ENCODE assay signal across 16 cellular contexts in genomic region chr5:115573133-115573532, GRCh38. TPM values are rescaled to one million over a fixed set of nuclear protein-coding genes. Genes with fewer than 3 reads are reported as not detected.
A peak's percentile ranks its signal among the peaks of the same experiment; 100 is the strongest.
DNase-seq lines count a peak whose midpoint lies in the region; TF ChIP-seq lines count a peak whose summit lies in the region.
"Had no signal": no experiment of that assay in that cellular context is flagged by ENCODE, and none has a peak within 500 bp of the region (broad histone marks: within the 10 kb centered on the region; RNA-seq: fewer than 3 reads in every experiment).

No MANE protein-coding gene starts in this region.

- H3F3A ChIP-seq in GM23248 (ENCODE audit: insufficient read depth): peaks cover 19% of the 10 kb centered on the region

- H3K4me2 ChIP-seq in GM23248 (ENCODE audit: unreplicated experiment): no peak overlapping the region

- H3K4me1 ChIP-seq in GM23248 (ENCODE audit: insufficient read depth): peaks cover 28% of the 10 kb centered on the region

- H3K27ac ChIP-seq in GM23248: no peak overlapping the region
- H3K27ac ChIP-seq: C4-2B had no signal

- no peak overlapping the region for H3K4me3 ChIP-seq in GM23248
- H3K4me3 ChIP-seq in cardiac fibroblast (replicated peaks in 1 of 2; ENCODE audit: low read depth in 2 of 2, low read length in 2 of 2): no peak overlapping the region
- H3K4me3 ChIP-seq: tibial nerve had no signal

- no peak overlapping the region for H3K9ac ChIP-seq in GM23248

- no peaks in the 10 kb centered on the region for H3K27me3 ChIP-seq in GM23248 (replicated peaks; ENCODE audit: insufficient read depth)
- H3K27me3 ChIP-seq: tibial nerve had no signal

- H3K79me2 ChIP-seq in GM23248 (ENCODE audit: insufficient read depth): no peaks in the 10 kb centered on the region

- H3K36me3 ChIP-seq in GM23248 (ENCODE audit: low read depth): no peaks in the 10 kb centered on the region; the same call in 1 of the 2 replicates

- in situ Hi-C loops in GM23248 (cut with MboI): no loop called here

- peak; percentile 55 for DNase-seq in GM23248
- peak; percentile 24 for DNase-seq in NCI-H446 treated with DMSO at 0.1 percent for 48 hours (lab: John Stamatoyannopoulos, UW)
- DNase-seq in cardiac fibroblast (ENCODE audit: low read depth in 2 of 2): peak; percentile 67 to 69
- DNase-seq in renal cortical epithelial cell (ENCODE audit: low read depth): peak; percentile 17
- no peak for DNase-seq in stimulated activated CD4-positive, alpha-beta T cell treated with anti-CD3 and anti-CD28 coated beads, Interleukin-4, amount 100 ng/mL, for 24 hours
- DNase-seq in ecto neural progenitor cell (ENCODE audit: low spot score): no peak
- no peak for DNase-seq in AG08396 (ENCODE audit: low spot score)
- DNase-seq: activated CD4-positive, alpha-beta T cell treated with anti-CD3 and anti-CD28 coated beads, Interleukin-2, amount 10 ng/mL, durations not matched to agents 24 days and 14 days; activated naive CD4-positive, alpha-beta T cell; DMS79; effector CD4-positive, alpha-beta T cell; NCI-H1930; NCI-H526; occipital lobe had no signal

- 31 to 39% methylated on average over 2 of the region's 2 CpGs for WGBS in GM23248 (ENCODE audit: low coverage in 1 of 2, low lambda C conversion rate in 2 of 2, missing lambda C conversion rate in 2 of 2), 2 experiments

- no peaks in the 10 kb centered on the region for H3K9me3 ChIP-seq in GM23248 (ENCODE audit: low read depth)
- H3K9me3 ChIP-seq: tibial nerve had no signal

- no peak for TF ChIP-seq CTCF in cardiac fibroblast (IDR thresholded peaks at IDR 0.05; ENCODE audit: low read depth, low read length)

- no peaks in the 10 kb centered on the region for H3K9me2 ChIP-seq in GM23248 (ENCODE audit: insufficient read depth)

- no peaks in the 10 kb centered on the region for H4K20me1 ChIP-seq in GM23248 (ENCODE audit: insufficient read depth)

- H2AFZ ChIP-seq in GM23248: no peak overlapping the region

RNA-seq across cellular contexts. Expression of gene FEM1C, which starts 28.6 kb away (rescaled TPM):
- 16.5 and 18.3 TPM in 2 replicates for total RNA-seq in GM23248 (2014; rRNA removed; shearing (Covaris generic))
- 11.2 and 12.0 TPM in 2 replicates for polyA plus RNA-seq in GM23248 (2016; fragmentation: Nextera tagmentation; extraction: Ambion mirVana)
- total RNA-seq in renal cortical epithelial cell: 25.9 and 40.3 TPM in 2 replicates

RNA-seq across cellular contexts. Expression of gene TICAM2, which starts 29.1 kb away (rescaled TPM):
- 1.9 and 12.3 TPM in 2 replicates for total RNA-seq in GM23248 (2014; rRNA removed; shearing (Covaris generic))
- 11.3 and 14.1 TPM in 2 replicates for polyA plus RNA-seq in GM23248 (2016; fragmentation: Nextera tagmentation; extraction: Ambion mirVana)
- total RNA-seq in renal cortical epithelial cell: 3.1 and 6.9 TPM in 2 replicates

RNA-seq across cellular contexts. Expression of gene TMED7, which starts 52.7 kb away (rescaled TPM):
- 152 and 163 TPM in 2 replicates for total RNA-seq in GM23248 (2014; rRNA removed; shearing (Covaris generic))
- 97.7 and 98.7 TPM in 2 replicates for polyA plus RNA-seq in GM23248 (2016; fragmentation: Nextera tagmentation; extraction: Ambion mirVana)
- 157 and 214 TPM in 2 replicates for total RNA-seq in renal cortical epithelial cell

Comparison
In these comparisons a context has a peak if more than half of its experiments do, and no peak if none do; other contexts are left out.
1. DNase-seq: peak in GM23248 (single experiment), NCI-H446 treated with DMSO at 0.1 percent for 48 hours (single experiment), cardiac fibroblast (2 of 2) and renal cortical epithelial cell (single experiment); none in stimulated activated CD4-positive, alpha-beta T cell treated with anti-CD3 and anti-CD28 coated beads, Interleukin-4, amount 100 ng/mL, for 24 hours (single experiment), ecto neural progenitor cell (single experiment) and AG08396 (single experiment).